ENCODE assay signal across 8 cellular contexts in genomic region chr20:49712118-49712517, GRCh38. TPM values are rescaled to one million over a fixed set of nuclear protein-coding genes. Genes with fewer than 3 reads are reported as not detected.
A peak's percentile ranks its signal among the peaks of the same experiment; 100 is the strongest.
DNase-seq lines count a peak whose midpoint lies in the region; ATAC-seq and TF ChIP-seq lines count a peak whose summit lies in the region.
"Had no signal": no experiment of that assay in that cellular context is flagged by ENCODE, and none has a peak within 500 bp of the region (broad histone marks: within the 10 kb centered on the region; RNA-seq: fewer than 3 reads in every experiment).

No MANE protein-coding gene starts in this region.

- H3K9me3 ChIP-seq in iPS-20b (ENCODE audit: insufficient read depth, low read depth, low read length): no peaks in the 10 kb centered on the region

- no peak for ATAC-seq in activated T-helper 17 cell treated with anti-CD3 and anti-CD28 coated beads, Interleukin-2, amount 50 U/mL, for 72 hours (replicated peaks)
- no peak for ATAC-seq in stimulated activated memory B cell treated with anti-CD40 and anti-IgM and Interleukin-4, amounts not matched to agents 10 μg/mL and 1 μg/mL and 100 μg/mL, for 72 hours
- no peak for ATAC-seq in GM18505 (IDR thresholded peaks at IDR 0.05; ENCODE audit: unreplicated experiment)

- peak overlapping the region; percentile 92 for H3K9ac ChIP-seq in iPS-20b (ENCODE audit: low read depth, low read length)

- H3K4me3 ChIP-seq in HL-60 (replicated peaks; ENCODE audit: insufficient read depth, low read length) (peak overlapping the region; percentile 82), iPS-20b (ENCODE audit: low read length) (peak overlapping the region; percentile 96)

- H3K36me3 Mint-ChIP-seq in activated T-helper 17 cell treated with anti-CD3 and anti-CD28 coated beads, Interleukin-2, amount 50 U/mL, for 72 hours (ENCODE audit: low read depth): peaks cover 38% of the 10 kb centered on the region
- H3K36me3 Mint-ChIP-seq in stimulated activated memory B cell treated with anti-CD40 and anti-IgM and Interleukin-4, amounts not matched to agents 10 μg/mL and 1 μg/mL and 100 μg/mL, for 72 hours: peaks cover 7% of the 10 kb centered on the region

- H3K27ac Mint-ChIP-seq in activated T-helper 17 cell treated with anti-CD3 and anti-CD28 coated beads, Interleukin-2, amount 50 U/mL, for 72 hours: peak overlapping the region; percentile 89
- H3K27ac Mint-ChIP-seq in stimulated activated memory B cell treated with anti-CD40 and anti-IgM and Interleukin-4, amounts not matched to agents 10 μg/mL and 1 μg/mL and 100 μg/mL, for 72 hours: peak overlapping the region; percentile 88

- no peaks in the 10 kb centered on the region for H3K36me3 ChIP-seq in iPS-20b (ENCODE audit: insufficient read depth, low read depth, low read length)

- H3K27me3 Mint-ChIP-seq in activated T-helper 17 cell treated with anti-CD3 and anti-CD28 coated beads, Interleukin-2, amount 50 U/mL, for 72 hours: no peaks in the 10 kb centered on the region
- H3K27me3 Mint-ChIP-seq in stimulated activated memory B cell treated with anti-CD40 and anti-IgM and Interleukin-4, amounts not matched to agents 10 μg/mL and 1 μg/mL and 100 μg/mL, for 72 hours: no peaks in the 10 kb centered on the region

- peaks cover 13% of the 10 kb centered on the region; the same call in 1 of the 2 replicates for H3K4me1 ChIP-seq in iPS-20b (ENCODE audit: insufficient read depth, low read length)

- DNase-seq in HL-60 (ENCODE audit: low read depth in 1 of 2, low spot score in 1 of 2): peak in 1 of 2 experiments; percentile 33
- no peak for DNase-seq in SKM-1 (lab: John Stamatoyannopoulos, UW; ENCODE audit: unreplicated experiment)
- DNase-seq in caudate nucleus (lab: John Stamatoyannopoulos, UW): no peak
- DNase-seq: activated CD4-positive, alpha-beta T cell treated with anti-CD3 and anti-CD28 coated beads for 1 hour had no signal

- peak overlapping the region; percentile 69 for H3K4me3 Mint-ChIP-seq in activated T-helper 17 cell treated with anti-CD3 and anti-CD28 coated beads, Interleukin-2, amount 50 U/mL, for 72 hours
- H3K4me3 Mint-ChIP-seq in stimulated activated memory B cell treated with anti-CD40 and anti-IgM and Interleukin-4, amounts not matched to agents 10 μg/mL and 1 μg/mL and 100 μg/mL, for 72 hours: peak overlapping the region; percentile 87

- TF ChIP-seq CTCF in HL-60 (IDR thresholded peaks at IDR 0.05; ENCODE audit: insufficient read depth, low read length): no peak

- TF ChIP-seq POLR2A in GM18505 (IDR thresholded peaks at IDR 0.05; ENCODE audit: borderline replicate concordance, extremely low read depth, insufficient read depth, insufficient read length): no peak

- H3K9me3 Mint-ChIP-seq in activated T-helper 17 cell treated with anti-CD3 and anti-CD28 coated beads, Interleukin-2, amount 50 U/mL, for 72 hours: no peaks in the 10 kb centered on the region
- no peaks in the 10 kb centered on the region for H3K9me3 Mint-ChIP-seq in stimulated activated memory B cell treated with anti-CD40 and anti-IgM and Interleukin-4, amounts not matched to agents 10 μg/mL and 1 μg/mL and 100 μg/mL, for 72 hours

- no peaks in the 10 kb centered on the region for H3K27me3 ChIP-seq in HL-60 (ENCODE audit: insufficient read depth, poor library complexity, severe bottlenecking)
- no peaks in the 10 kb centered on the region for H3K27me3 ChIP-seq in iPS-20b (ENCODE audit: insufficient read depth, low read length)

- peaks cover 37% of the 10 kb centered on the region for H3K4me1 Mint-ChIP-seq in activated T-helper 17 cell treated with anti-CD3 and anti-CD28 coated beads, Interleukin-2, amount 50 U/mL, for 72 hours
- H3K4me1 Mint-ChIP-seq in stimulated activated memory B cell treated with anti-CD40 and anti-IgM and Interleukin-4, amounts not matched to agents 10 μg/mL and 1 μg/mL and 100 μg/mL, for 72 hours: peaks cover 55% of the 10 kb centered on the region

- H3K27ac ChIP-seq in HL-60 (replicated peaks) (peak overlapping the region; percentile 99), iPS-20b (ENCODE audit: low read length) (no peak overlapping the region), caudate nucleus (ENCODE audit: low read depth, low read length) (no peak overlapping the region)

RNA-seq across cellular contexts. Expression of gene B4GALT5, which starts 1.6 kb away (rescaled TPM):
- 10 to 100 TPM; 19.5 to 25.8 TPM for total RNA-seq in activated T-helper 17 cell treated with anti-CD3 and anti-CD28 coated beads, Interleukin-2, amount 50 U/mL, for 72 hours
